In genomic region chr19:48784527-48784926, GRCh38 we compare ENCODE assay signal across 16 cellular contexts. TPM values are rescaled to one million over a fixed set of nuclear protein-coding genes. Genes with fewer than 3 reads are reported as not detected.
DNase-seq lines count a peak whose midpoint lies in the region; FAIRE-seq and TF ChIP-seq lines count a peak whose summit lies in the region.
"Had no signal": no experiment of that assay in that cellular context is flagged by ENCODE, and none has a peak within 500 bp of the region (broad histone marks: within the 10 kb centered on the region; RNA-seq: fewer than 3 reads in every experiment).

No MANE protein-coding gene starts in this region.

- H3K4me1 ChIP-seq in OCI-LY1 (ENCODE audit: insufficient read depth, low read length, severe bottlenecking) (no peaks in the 10 kb centered on the region), small intestine (ENCODE audit: control insufficient read depth in 2 of 2, insufficient read depth in 1 of 2, low read depth in 1 of 2, low read length in 1 of 2) (peaks cover 0 to 9% of the 10 kb centered on the region in 2 donors)

- H2AFZ ChIP-seq in OCI-LY1 (ENCODE audit: low read length): no peak overlapping the region
- H2AFZ ChIP-seq: GM23338 had no signal

- H3K4me3 ChIP-seq in OCI-LY1 (ENCODE audit: low read depth, low read length, poor library complexity, severe bottlenecking) (no peak overlapping the region), small intestine (ENCODE audit: low read depth in 1 of 2, low read length in 2 of 2) (no peak overlapping the region)
- H3K4me3 ChIP-seq: GM23338, SK-N-MC, tibial artery had no signal

- no peaks in the 10 kb centered on the region for H3K36me3 ChIP-seq in OCI-LY1 (ENCODE audit: insufficient read depth, low read length)
- no peaks in the 10 kb centered on the region for H3K36me3 ChIP-seq in small intestine (ENCODE audit: control insufficient read depth in 2 of 2, insufficient read depth in 2 of 2, low read length in 2 of 2)
- H3K36me3 ChIP-seq: tibial artery had no signal

- DNase-seq in NCI-H2107 treated with DMSO at 0.1 percent for 48 hours (lab: John Stamatoyannopoulos, UW; ENCODE audit: unreplicated experiment) (peak; percentile 26), NCI-H2107 (lab: John Stamatoyannopoulos, UW) (no peak), chondrocyte (ENCODE audit: low spot score) (no peak), small intestine (peak; percentile 27), GM19238 (ENCODE audit: insufficient read length, low spot score) (no peak), amygdala (lab: John Stamatoyannopoulos, UW) (no peak)
- no peak for DNase-seq in stimulated activated CD4-positive, alpha-beta T cell treated with anti-CD3 and anti-CD28 coated beads, Interleukin-2, amount 100 ng/mL, for 24 hours
- DNase-seq: activated CD4-positive, CD25-positive, alpha-beta regulatory T cell; activated T-cell treated with anti-CD3 and anti-CD28 coated beads, Interleukin-2, amount 50 U/mL, for 24 hours; NCI-H1436 treated with DMSO at 0.1 percent for 48 hours; tibial artery had no signal

- H3K27me3 ChIP-seq in OCI-LY1 (ENCODE audit: insufficient read depth, low read length) (peaks cover 3% of the 10 kb centered on the region; the same call in 1 of the 2 replicates), small intestine (ENCODE audit: control insufficient read depth in 2 of 2, insufficient read depth in 2 of 2, low read length in 2 of 2) (no peaks in the 10 kb centered on the region)
- H3K27me3 ChIP-seq: tibial artery had no signal

- H3K9me3 ChIP-seq in OCI-LY1 (ENCODE audit: low read length) (no peaks in the 10 kb centered on the region), small intestine (ENCODE audit: control insufficient read depth, low read depth) (no peaks in the 10 kb centered on the region)
- H3K9me3 ChIP-seq: tibial artery had no signal

- H3K27ac ChIP-seq in OCI-LY1 (ENCODE audit: low read depth, low read length, poor library complexity, severe bottlenecking) (no peak overlapping the region), small intestine (ENCODE audit: low read depth in 1 of 2, low read length in 1 of 2) (no peak overlapping the region)
- H3K27ac ChIP-seq: SK-N-MC, tibial artery had no signal

- H3K79me2 ChIP-seq in OCI-LY1 (ENCODE audit: insufficient read depth, low read length): no peaks in the 10 kb centered on the region

- H3K9me2 ChIP-seq in OCI-LY1 (ENCODE audit: low read depth, low read length): no peaks in the 10 kb centered on the region

- H3K36me3 Mint-ChIP-seq in chondrocyte (ENCODE audit: low read depth): no peaks in the 10 kb centered on the region

- H3F3A ChIP-seq in OCI-LY1 (ENCODE audit: insufficient read depth, low read length): no peaks in the 10 kb centered on the region

- H3K27me3 Mint-ChIP-seq in chondrocyte (ENCODE audit: low read depth): no peaks in the 10 kb centered on the region

- H4K20me1 ChIP-seq in OCI-LY1 (ENCODE audit: insufficient read depth, low read length): no peaks in the 10 kb centered on the region

- H3K9ac ChIP-seq in OCI-LY1 (ENCODE audit: low read length): no peak overlapping the region

- no peak overlapping the region for H3K4me2 ChIP-seq in OCI-LY1 (ENCODE audit: low read length)
- H3K4me2 ChIP-seq: GM23338 had no signal

- no peak for FAIRE-seq in small intestine (lab: Jason Lieb, UNC)
- FAIRE-seq: endometrium had no signal

- peak; percentile 35; the same call in 1 of the 2 replicates for TF ChIP-seq CTCF in OCI-LY1 (IDR thresholded peaks at IDR 0.05; ENCODE audit: low read length)
- TF ChIP-seq CTCF in chondrocyte (IDR thresholded peaks at IDR 0.05): peak; percentile 23

- peaks cover 9% of the 10 kb centered on the region for H3K4me1 Mint-ChIP-seq in chondrocyte (ENCODE audit: low read depth)

- no peaks in the 10 kb centered on the region for H3K9me3 Mint-ChIP-seq in chondrocyte (ENCODE audit: low read depth)
- H3K9me3 Mint-ChIP-seq: activated T-cell treated with anti-CD3 and anti-CD28 coated beads, Interleukin-2, amount 50 U/mL, for 24 hours had no signal

- 30 to 57% (median 36%) methylated on average over 5 of the region's 5 CpGs for WGBS in small intestine, 3 donors

- H3K27ac Mint-ChIP-seq in chondrocyte (ENCODE audit: unreplicated experiment): no peak overlapping the region
- H3K27ac Mint-ChIP-seq: activated T-cell treated with anti-CD3 and anti-CD28 coated beads, Interleukin-2, amount 50 U/mL, for 24 hours; GM23338 had no signal

- H3K4me3 Mint-ChIP-seq in chondrocyte (ENCODE audit: unreplicated experiment): no peak overlapping the region
- H3K4me3 Mint-ChIP-seq: activated T-cell treated with anti-CD3 and anti-CD28 coated beads, Interleukin-2, amount 50 U/mL, for 24 hours; GM23338 had no signal

RNA-seq across cellular contexts. Expression of gene BCAT2, which starts 26.3 kb away (rescaled TPM):
- 30.9 to 42.2 TPM (median 41.4 TPM) in 3 replicates for total RNA-seq in chondrocyte
- polyA plus RNA-seq in small intestine: 10 to 100 TPM; 16.2 to 34.4 (median 25.9) TPM

RNA-seq across cellular contexts. Expression of gene FGF21, which starts 29.2 kb away (rescaled TPM):
- not detected in 3 replicates for total RNA-seq in chondrocyte
- polyA plus RNA-seq in small intestine: under 1 TPM in 1 of 3 donors, not detected in 2; 0.09 TPM
- total RNA-seq: A172 had no signal

RNA-seq across cellular contexts. Expression of gene FUT1, which starts 32.1 kb away (rescaled TPM):
- total RNA-seq in chondrocyte: 0.44 to 0.52 TPM in 2 of 3 replicates, not detected in the other
- polyA plus RNA-seq in small intestine: 1 to 10 TPM in 1 of 3 donors, under 1 TPM in 2; 0.22 to 7.8 (median 0.81) TPM

RNA-seq across cellular contexts. Expression of gene IZUMO1, which starts 37.8 kb away (rescaled TPM):
- total RNA-seq in chondrocyte: not detected in 3 replicates
- under 1 TPM in 1 of 3 donors, not detected in 2; 0.45 TPM for polyA plus RNA-seq in small intestine
- total RNA-seq: A172 had no signal

RNA-seq across cellular contexts. Expression of gene RASIP1, which starts 44.1 kb away (rescaled TPM):
- 0.31 to 1.00 TPM (median 0.62 TPM) in 3 replicates for total RNA-seq in chondrocyte
- polyA plus RNA-seq in small intestine: 10 to 100 TPM in 1 of 3 donors, 1 to 10 TPM in 2; 1.3 to 13.5 (median 3.8) TPM

Comparison
In these comparisons a context has a peak if more than half of its experiments do, and no peak if none do; other contexts are left out.
1. DNase-seq: peak in NCI-H2107 treated with DMSO at 0.1 percent for 48 hours (single experiment) and small intestine (single experiment); none in NCI-H2107 (single experiment), chondrocyte (single experiment), stimulated activated CD4-positive, alpha-beta T cell treated with anti-CD3 and anti-CD28 coated beads, Interleukin-2, amount 100 ng/mL, for 24 hours (0 of 2), GM19238 (single experiment) and amygdala (0 of 56).